18 cellular contexts compared by ENCODE assay signal in the genomic region with DNA sequence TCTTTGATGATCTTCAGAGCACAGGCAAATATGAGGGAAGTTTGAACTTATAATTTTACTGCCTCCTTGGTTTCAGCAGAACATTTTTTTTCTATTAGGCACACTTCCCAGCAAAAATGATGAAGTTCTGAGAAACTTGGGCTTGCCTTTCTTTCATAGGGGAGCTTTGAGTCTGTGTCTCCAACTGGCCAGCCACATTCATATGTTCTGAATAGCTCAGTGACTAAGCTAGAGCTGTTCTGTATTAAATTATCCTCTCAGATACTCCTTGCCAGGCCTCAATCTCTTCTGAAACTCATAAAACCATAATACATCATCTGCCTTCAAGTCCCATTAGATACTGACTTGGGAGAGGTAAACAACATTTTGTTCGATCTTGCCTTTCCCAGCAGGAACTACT.
DNase-seq lines count a peak whose midpoint lies in the region; ATAC-seq and TF ChIP-seq lines count a peak whose summit lies in the region.
"Had no signal": no experiment of that assay in that cellular context is flagged by ENCODE, and none has a peak within 500 bp of the region (broad histone marks: within the 10 kb centered on the region; RNA-seq: fewer than 3 reads in every experiment).

No MANE protein-coding gene starts in this region.

- DNase-seq in AG09319 (ENCODE audit: extremely low read depth, low read depth) (peak; percentile 31), GM04503 (ENCODE audit: low read depth) (peak; percentile 88), fibroblast of gingiva (ENCODE audit: low read depth) (peak; percentile 66), sciatic nerve (ENCODE audit: low spot score) (no peak), Kasumi-1 (lab: John Stamatoyannopoulos, UW) (no peak), thyroid gland (no peak), left lobe of liver (ENCODE audit: low spot score) (no peak)
- DNase-seq: Calu3; CD4-positive, alpha-beta memory T cell; H7; HFFc6; KG1; NCI-H1417; NCI-H187 treated with DMSO at 0.1 percent for 48 hours; NCI-H2227 treated with DMSO at 0.1 percent for 48 hours; NCI-H524 treated with DMSO at 0.1 percent for 48 hours had no signal

- no peak overlapping the region for H3K4me3 ChIP-seq in thyroid gland (replicated peaks in 1 of 3)
- H3K4me3 ChIP-seq: BLaER1 had no signal

- H3K27ac ChIP-seq in thyroid gland = no peak overlapping the region
- H3K27ac ChIP-seq: BLaER1 had no signal

- H3K9me3 ChIP-seq in thyroid gland = no peaks in the 10 kb centered on the region
- H3K9me3 ChIP-seq: BLaER1 had no signal

- TF ChIP-seq POLR2A in thyroid gland (IDR thresholded peaks at IDR 0.05) = no peak

- peak; percentile 71 for ATAC-seq in sciatic nerve
- ATAC-seq in HG03571 (IDR thresholded peaks at IDR 0.05; ENCODE audit: unreplicated experiment) = no peak
- ATAC-seq in left lobe of liver = no peak

- no peaks in the 10 kb centered on the region for H3K4me1 ChIP-seq in thyroid gland
- H3K4me1 ChIP-seq: BLaER1 had no signal

- intact Hi-C loops in sciatic nerve (cut with DNase I) (no loop called here), thyroid gland (cut with DNase I) (no loop called here)

- WGBS in thyroid gland, 2 donors = 67 to 68% methylated on average over 1 of the region's 1 CpG

- no peak for TF ChIP-seq CTCF in AG09319 (IDR thresholded peaks at IDR 0.05; ENCODE audit: low read depth, low read length)
- TF ChIP-seq CTCF in thyroid gland (IDR thresholded peaks at IDR 0.05) = no peak

- H3K36me3 ChIP-seq in thyroid gland = no peaks in the 10 kb centered on the region
- H3K36me3 ChIP-seq: BLaER1 had no signal

- H3K27me3 ChIP-seq in thyroid gland = no peaks in the 10 kb centered on the region
- H3K27me3 ChIP-seq: BLaER1 had no signal

Comparison
In these comparisons a context has a peak if more than half of its experiments do, and no peak if none do; other contexts are left out.
1. DNase-seq: peak in AG09319 (single experiment), GM04503 (single experiment) and fibroblast of gingiva (single experiment); none in sciatic nerve (single experiment), Kasumi-1 (0 of 2), thyroid gland (0 of 2) and left lobe of liver (single experiment).